ENCODE assay signal across 13 cellular contexts in the genomic region with DNA sequence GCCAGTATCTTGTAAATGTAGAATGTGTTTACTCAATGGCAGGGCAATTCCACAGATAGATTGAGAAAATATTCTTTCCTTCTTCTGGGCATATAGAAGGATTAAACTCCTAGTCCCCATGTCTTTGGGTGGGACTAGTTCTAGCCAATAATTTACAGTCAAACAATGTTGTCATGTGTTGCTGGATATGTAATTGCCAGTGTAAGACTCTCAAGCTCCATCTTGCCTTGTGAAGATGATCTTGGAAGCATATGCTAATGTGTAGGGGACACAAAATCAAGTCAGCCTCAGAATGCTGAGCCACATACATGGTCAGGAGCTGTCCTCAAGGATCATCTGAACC.
DNase-seq lines count a peak whose midpoint lies in the region; ATAC-seq and TF ChIP-seq lines count a peak whose summit lies in the region.
"Had no signal": no experiment of that assay in that cellular context is flagged by ENCODE, and none has a peak within 500 bp of the region (broad histone marks: within the 10 kb centered on the region; RNA-seq: fewer than 3 reads in every experiment).

No MANE protein-coding gene starts in this region.

- CTCF ChIA-PET in Calu3 (lab: Charles Lee): no interaction called here

- H3K36me3 ChIP-seq in gastrocnemius medialis (no peaks in the 10 kb centered on the region), aorta (ENCODE audit: control insufficient read depth in 1 of 2, insufficient read depth in 2 of 2, low read length in 1 of 2) (no peaks in the 10 kb centered on the region)
- H3K36me3 ChIP-seq: esophagus squamous epithelium had no signal

- peaks cover 10% of the 10 kb centered on the region for H3K36me3 Mint-ChIP-seq in Calu3 (ENCODE audit: insufficient read depth, unreplicated experiment)
- H3K36me3 Mint-ChIP-seq: mesothelial cell of epicardium had no signal

- no peaks in the 10 kb centered on the region for H3K27me3 ChIP-seq in gastrocnemius medialis
- no peaks in the 10 kb centered on the region for H3K27me3 ChIP-seq in aorta (ENCODE audit: control insufficient read depth in 1 of 2, insufficient read depth in 2 of 2, low read length in 1 of 2)
- H3K27me3 ChIP-seq: esophagus squamous epithelium had no signal

- in situ Hi-C loops in gastrocnemius medialis (cut with MboI; ENCODE audit: low sequenced_read_pairs in 4 of 4): no loop called here

- intact Hi-C loops in Calu3 (cut with micrococcal nuclease; ENCODE audit: unreplicated experiment) (loop anchor here (5.0 kb wide), 1 partner anchor 90 kb away; no protein-coding TSS in a partner anchor), gastrocnemius medialis (cut with DNase I; ENCODE audit: low total_unique reads) (no loop called here), aorta (cut with DNase I) (no loop called here)

- TF ChIP-seq CTCF in Calu3 (IDR thresholded peaks at IDR 0.05; ENCODE audit: unreplicated experiment) (no peak), fibroblast of pulmonary artery (IDR thresholded peaks at IDR 0.05; ENCODE audit: low read length, missing control alignments) (no peak), gastrocnemius medialis (IDR thresholded peaks at IDR 0.05 in 4 of 5, conservative IDR thresholded peaks at IDR 0.05 in 1 of 5) (no peak)

- H3K27me3 Mint-ChIP-seq in Calu3 (ENCODE audit: unreplicated experiment): no peaks in the 10 kb centered on the region

- TF ChIP-seq POLR2A in gastrocnemius medialis (IDR thresholded peaks at IDR 0.05): no peak

- H3K27ac ChIP-seq in gastrocnemius medialis (no peak overlapping the region), aorta (ENCODE audit: low read depth in 1 of 2, low read length in 2 of 2) (no peak overlapping the region)
- H3K27ac ChIP-seq: esophagus squamous epithelium had no signal

- H3K4me3 ChIP-seq in fibroblast of pulmonary artery (replicated peaks; ENCODE audit: low read depth, low read length) (no peak overlapping the region), gastrocnemius medialis (no peak overlapping the region), aorta (ENCODE audit: low read length in 2 of 2) (no peak overlapping the region)
- H3K4me3 ChIP-seq: esophagus squamous epithelium had no signal

- peak overlapping the region; percentile 97 for H3K27ac Mint-ChIP-seq in Calu3 (ENCODE audit: unreplicated experiment)
- H3K27ac Mint-ChIP-seq: mesothelial cell of epicardium had no signal

- peaks cover 30% of the 10 kb centered on the region for H3K4me1 Mint-ChIP-seq in Calu3 (ENCODE audit: low read depth, unreplicated experiment)
- H3K4me1 Mint-ChIP-seq: mesothelial cell of epicardium had no signal

- H3K9me3 Mint-ChIP-seq in Calu3 (ENCODE audit: low read depth, unreplicated experiment): peaks cover 2% of the 10 kb centered on the region

- H3K9me3 ChIP-seq in gastrocnemius medialis (no peaks in the 10 kb centered on the region), aorta (ENCODE audit: control insufficient read depth, low read length) (no peaks in the 10 kb centered on the region)
- H3K9me3 ChIP-seq: esophagus squamous epithelium had no signal

- no TSS peak for BruUV-seq in Calu3 (replicated peaks; lab: Mats Ljungman, UMichigan)

- peak; percentile 42 for ATAC-seq in HG02588 (IDR thresholded peaks at IDR 0.05; ENCODE audit: unreplicated experiment)
- ATAC-seq in gastrocnemius medialis: no peak
- no peak for ATAC-seq in GM19452 (IDR thresholded peaks at IDR 0.05; ENCODE audit: unreplicated experiment)
- no peak for ATAC-seq in aorta (ENCODE audit: low FRiP score)

- no peak overlapping the region for H3K4me3 Mint-ChIP-seq in Calu3 (ENCODE audit: low read depth, unreplicated experiment)
- H3K4me3 Mint-ChIP-seq: mesothelial cell of epicardium had no signal

- no peak for DNase-seq in Calu3
- peak; percentile 7 for DNase-seq in OCI-M1 (lab: John Stamatoyannopoulos, UW)
- peak; percentile 39 for DNase-seq in fibroblast of pulmonary artery (ENCODE audit: low read depth)
- no peak for DNase-seq in gastrocnemius medialis
- no peak for DNase-seq in SHP77 (lab: John Stamatoyannopoulos, UW)
- no peak for DNase-seq in aorta
- DNase-seq: activated CD4-positive, alpha-beta T cell treated with anti-CD3 and anti-CD28 coated beads, Interleukin-2, amount 50 U/mL, for 4 hours; activated gamma-delta T cell treated with Interleukin-2 at 50 U/mL for 16 hours; esophagus squamous epithelium; NCI-H345 had no signal

- H3K4me1 ChIP-seq in gastrocnemius medialis (peaks cover 0 to 3% of the 10 kb centered on the region in 2 donors), aorta (ENCODE audit: control insufficient read depth in 1 of 2, insufficient read depth in 2 of 2, low read length in 2 of 2) (no peaks in the 10 kb centered on the region)

Comparison
In these comparisons a context has a peak if more than half of its experiments do, and no peak if none do; other contexts are left out.
1. DNase-seq: peak in OCI-M1 (single experiment) and fibroblast of pulmonary artery (single experiment); none in Calu3 (single experiment), gastrocnemius medialis (0 of 2), SHP77 (0 of 2) and aorta (0 of 2).